ENCODE assay signal across 16 cellular contexts in the genomic region with DNA sequence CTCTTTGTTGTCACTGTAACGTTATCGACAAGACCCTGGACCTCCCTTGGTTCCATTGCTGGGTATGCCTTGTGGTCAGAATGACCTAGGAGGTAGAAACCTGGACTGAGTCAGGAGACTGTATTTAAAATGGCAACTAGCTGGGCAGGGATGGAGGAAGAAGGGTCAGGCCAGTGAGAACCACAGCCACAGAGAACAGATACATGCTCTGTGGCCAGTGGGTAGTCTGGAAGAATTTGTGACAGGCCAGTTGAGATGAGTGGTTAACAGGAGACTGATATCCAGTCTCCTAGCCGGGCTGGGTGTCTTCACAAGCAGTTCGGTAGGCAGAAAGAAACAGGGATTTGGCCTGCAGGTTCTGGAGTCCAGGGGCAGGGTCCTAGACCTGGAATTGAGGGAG. TPM values are rescaled to one million over a fixed set of nuclear protein-coding genes. Genes with fewer than 3 reads are reported as not detected.
DNase-seq lines count a peak whose midpoint lies in the region; ATAC-seq and TF ChIP-seq lines count a peak whose summit lies in the region.
"Had no signal": no experiment of that assay in that cellular context is flagged by ENCODE, and none has a peak within 500 bp of the region (broad histone marks: within the 10 kb centered on the region; RNA-seq: fewer than 3 reads in every experiment).

No MANE protein-coding gene starts in this region.

- intact Hi-C loops in CD4-positive, alpha-beta memory T cell (cut with micrococcal nuclease) = loop anchor here (5.0 kb wide), 1 partner anchor 33 kb away; no protein-coding TSS in a partner anchor
- intact Hi-C loops in colonic mucosa (cut with DNase I) = no loop called here

- no peak overlapping the region for H3K4me3 ChIP-seq in CD4-positive, alpha-beta memory T cell (ENCODE audit: low read length in 2 of 2)
- H3K4me3 ChIP-seq in DND-41 (ENCODE audit: low read depth in 1 of 2, low read length in 2 of 2) (no peak overlapping the region), neutrophil (ENCODE audit: low read depth in 1 of 2, low read length in 1 of 2) (no peak overlapping the region), MG63 (no peak overlapping the region), colonic mucosa (no peak overlapping the region)
- H3K4me3 ChIP-seq: gastroesophageal sphincter, left lung, mucosa of descending colon, pancreas had no signal

- H3K9me3 ChIP-seq in CD4-positive, alpha-beta memory T cell (ENCODE audit: control insufficient read depth in 1 of 2, low read length in 2 of 2) = no peaks in the 10 kb centered on the region
- H3K9me3 ChIP-seq in DND-41 (ENCODE audit: insufficient read depth, low read length, severe bottlenecking) (no peaks in the 10 kb centered on the region), neutrophil (peaks cover 5% of the 10 kb centered on the region), MG63 (no peaks in the 10 kb centered on the region), colonic mucosa (no peaks in the 10 kb centered on the region)
- H3K9me3 ChIP-seq: gastroesophageal sphincter, left lung, mucosa of descending colon, pancreas had no signal

- H3K79me2 ChIP-seq in DND-41 (ENCODE audit: insufficient read depth, low read length) = peaks cover 7% of the 10 kb centered on the region

- no peak overlapping the region for H3K4me2 ChIP-seq in DND-41 (ENCODE audit: insufficient read depth, low read length)

- peak overlapping the region; percentile 90 to 97 (median 95) for H3K27ac Mint-ChIP-seq in CD4-positive, alpha-beta memory T cell
- peak overlapping the region; percentile 89 for H3K27ac Mint-ChIP-seq in activated naive CD8-positive, alpha-beta T cell treated with anti-CD3 and anti-CD28 coated beads, Interleukin-2, amount 10 ng/mL, durations not matched to agents 7 days and 5 days

- peaks cover 84% of the 10 kb centered on the region for H3K4me1 ChIP-seq in CD4-positive, alpha-beta memory T cell (ENCODE audit: insufficient read depth, low read length)
- peaks cover 56% of the 10 kb centered on the region for H3K4me1 ChIP-seq in DND-41 (ENCODE audit: insufficient read depth, low read length)
- no peaks in the 10 kb centered on the region for H3K4me1 ChIP-seq in neutrophil (ENCODE audit: control insufficient read depth in 1 of 2, insufficient read depth in 1 of 2, low read depth in 1 of 2, low read length in 1 of 2)
- H3K4me1 ChIP-seq in colonic mucosa = no peaks in the 10 kb centered on the region
- H3K4me1 ChIP-seq: left lung had no signal

- peak overlapping the region; percentile 33 for H3K27ac ChIP-seq in CD4-positive, alpha-beta memory T cell (ENCODE audit: low read depth, low read length)
- peak overlapping the region; percentile 93 for H3K27ac ChIP-seq in DND-41 (ENCODE audit: low read length)
- H3K27ac ChIP-seq in neutrophil = peak overlapping the region; percentile 61
- no peak overlapping the region for H3K27ac ChIP-seq in colonic mucosa
- H3K27ac ChIP-seq: pancreas had no signal

- 0 out of 2 replicates have a peak, but pooled peaks cover 2% of the 10 kb centered on the region for H4K20me1 ChIP-seq in DND-41 (ENCODE audit: insufficient read depth, low read length)

- no peak overlapping the region for H2AFZ ChIP-seq in DND-41 (ENCODE audit: low read depth, low read length)

- H3K27me3 ChIP-seq in CD4-positive, alpha-beta memory T cell (ENCODE audit: insufficient read depth, low read length) = no peaks in the 10 kb centered on the region
- H3K27me3 ChIP-seq in DND-41 (ENCODE audit: insufficient read depth, low read length, poor library complexity) = no peaks in the 10 kb centered on the region
- no peaks in the 10 kb centered on the region for H3K27me3 ChIP-seq in neutrophil
- H3K27me3 ChIP-seq in MG63 = no peaks in the 10 kb centered on the region
- no peaks in the 10 kb centered on the region for H3K27me3 ChIP-seq in colonic mucosa
- H3K27me3 ChIP-seq: gastroesophageal sphincter, left lung, pancreas had no signal

- H3K27me3 Mint-ChIP-seq in CD4-positive, alpha-beta memory T cell = no peaks in the 10 kb centered on the region
- no peaks in the 10 kb centered on the region for H3K27me3 Mint-ChIP-seq in activated naive CD8-positive, alpha-beta T cell treated with anti-CD3 and anti-CD28 coated beads, Interleukin-2, amount 10 ng/mL, durations not matched to agents 7 days and 5 days

- TF ChIP-seq CTCF in DND-41 (IDR thresholded peaks at IDR 0.05; ENCODE audit: borderline replicate concordance, extremely low read depth, low read length, poor library complexity, severe bottlenecking) = no peak
- TF ChIP-seq CTCF in neutrophil (IDR thresholded peaks at IDR 0.05) = no peak
- TF ChIP-seq CTCF in colonic mucosa (IDR thresholded peaks at IDR 0.05) = no peak

- H3K4me3 Mint-ChIP-seq in CD4-positive, alpha-beta memory T cell = peak overlapping the region in 7 of 8 donors; percentile 23 to 74 (median 57)
- peak overlapping the region; percentile 74 for H3K4me3 Mint-ChIP-seq in activated naive CD8-positive, alpha-beta T cell treated with anti-CD3 and anti-CD28 coated beads, Interleukin-2, amount 10 ng/mL, durations not matched to agents 7 days and 5 days

- DNase-seq in CD4-positive, alpha-beta memory T cell = no peak
- DNase-seq in DND-41 = no peak
- DNase-seq in activated naive CD8-positive, alpha-beta T cell treated with anti-CD3 and anti-CD28 coated beads, Interleukin-2, amount 10 ng/mL, durations not matched to agents 7 days and 5 days = no peak
- DNase-seq in MG63 = no peak
- no peak for DNase-seq in colonic mucosa
- DNase-seq: KBM-7; left lung; mucosa of descending colon; NCI-H2029 treated with DMSO at 0.1 percent for 48 hours; NCI-H446 treated with DMSO at 0.1 percent for 48 hours; NK-92 treated with Interleukin-12 subunit alpha and Interleukin-12 subunit beta, amount 100 ng/mL, for 24 hours; pancreas; substantia nigra had no signal

- peaks cover 52 to 83% (median 65%) of the 10 kb centered on the region in 4 donors for H3K4me1 Mint-ChIP-seq in CD4-positive, alpha-beta memory T cell
- H3K4me1 Mint-ChIP-seq in activated naive CD8-positive, alpha-beta T cell treated with anti-CD3 and anti-CD28 coated beads, Interleukin-2, amount 10 ng/mL, durations not matched to agents 7 days and 5 days = peaks cover 64% of the 10 kb centered on the region

- peaks cover 62% of the 10 kb centered on the region for H3K36me3 ChIP-seq in CD4-positive, alpha-beta memory T cell (ENCODE audit: insufficient read depth, low read length)
- H3K36me3 ChIP-seq in DND-41 (ENCODE audit: insufficient read depth, low read length) (peaks cover 87% of the 10 kb centered on the region), neutrophil (peaks cover 100% of the 10 kb centered on the region), MG63 (peaks cover 4% of the 10 kb centered on the region; the same call in 1 of the 2 replicates), colonic mucosa (peaks cover 4% of the 10 kb centered on the region)

- peaks cover 0 to 2% (median 0%) of the 10 kb centered on the region in 8 donors for H3K9me3 Mint-ChIP-seq in CD4-positive, alpha-beta memory T cell
- H3K9me3 Mint-ChIP-seq in activated naive CD8-positive, alpha-beta T cell treated with anti-CD3 and anti-CD28 coated beads, Interleukin-2, amount 10 ng/mL, durations not matched to agents 7 days and 5 days = no peaks in the 10 kb centered on the region

- no peak overlapping the region for H3K9ac ChIP-seq in DND-41 (ENCODE audit: low read depth, low read length)
- no peak overlapping the region for H3K9ac ChIP-seq in colonic mucosa (ENCODE audit: low read depth in 2 of 2, low read length in 2 of 2)

- H3K36me3 Mint-ChIP-seq in CD4-positive, alpha-beta memory T cell = peaks cover 78 to 87% of the 10 kb centered on the region in 2 donors
- peaks cover 71% of the 10 kb centered on the region for H3K36me3 Mint-ChIP-seq in activated naive CD8-positive, alpha-beta T cell treated with anti-CD3 and anti-CD28 coated beads, Interleukin-2, amount 10 ng/mL, durations not matched to agents 7 days and 5 days

- ATAC-seq in DND-41 (ENCODE audit: insufficient read depth, low read depth) = no peak
- ATAC-seq in activated naive CD8-positive, alpha-beta T cell treated with anti-CD3 and anti-CD28 coated beads, Interleukin-2, amount 10 ng/mL, durations not matched to agents 7 days and 5 days (ENCODE audit: low read depth) = no peak
- no peak for ATAC-seq in HG02852 (IDR thresholded peaks at IDR 0.05; ENCODE audit: unreplicated experiment)
- ATAC-seq: gastroesophageal sphincter, left lung, pancreas had no signal

- CTCF ChIA-PET in CD4-positive, alpha-beta memory T cell (lab: Charles Lee; ENCODE audit: partially characterized antibody) = interaction anchor here (0.7 to 5.6 kb wide), 12 partner anchors 11 to 184 kb away, joined by 3 to 27 read pairs (median 4); no protein-coding TSS in a partner anchor

- POLR2A ChIA-PET in CD4-positive, alpha-beta memory T cell (lab: Charles Lee; ENCODE audit: partially characterized antibody) = interaction anchor here (1.0 to 5.2 kb wide), 9 partner anchors 10 to 182 kb away, joined by 3 to 70 read pairs (median 13); a partner anchor contains a TSS
- POLR2A ChIA-PET in activated naive CD8-positive, alpha-beta T cell treated with anti-CD3 and anti-CD28 coated beads, Interleukin-2, amount 10 ng/mL, durations not matched to agents 7 days and 5 days (lab: Charles Lee) = interaction anchor here (1.2 to 4.9 kb wide), 4 partner anchors 9 to 183 kb away, joined by 3 to 46 read pairs (median 23); a partner anchor contains a TSS

RNA-seq across cellular contexts. Expression of a gene that starts 58.9 kb away (rescaled TPM):
- total RNA-seq in CD4-positive, alpha-beta memory T cell = 100 to 1,000 TPM; 104 to 108 TPM
- polyA plus RNA-seq in CD4-positive, alpha-beta memory T cell = 10 to 100 TPM; 39.8 to 50.5 TPM
- total RNA-seq in activated naive CD8-positive, alpha-beta T cell treated with anti-CD3 and anti-CD28 coated beads, Interleukin-2, amount 10 ng/mL, durations not matched to agents 7 days and 5 days = 10 to 100 TPM; 70.7 to 73.6 TPM
- 3.4 and 6.6 TPM in 2 replicates for total RNA-seq in MG63 (2014; rRNA removed; shearing (Covaris generic); ENCODE audit: low replicate concordance)
- 10 to 100 TPM; 19.7 to 48.2 TPM for total RNA-seq in colonic mucosa
